In the genomic region with DNA sequence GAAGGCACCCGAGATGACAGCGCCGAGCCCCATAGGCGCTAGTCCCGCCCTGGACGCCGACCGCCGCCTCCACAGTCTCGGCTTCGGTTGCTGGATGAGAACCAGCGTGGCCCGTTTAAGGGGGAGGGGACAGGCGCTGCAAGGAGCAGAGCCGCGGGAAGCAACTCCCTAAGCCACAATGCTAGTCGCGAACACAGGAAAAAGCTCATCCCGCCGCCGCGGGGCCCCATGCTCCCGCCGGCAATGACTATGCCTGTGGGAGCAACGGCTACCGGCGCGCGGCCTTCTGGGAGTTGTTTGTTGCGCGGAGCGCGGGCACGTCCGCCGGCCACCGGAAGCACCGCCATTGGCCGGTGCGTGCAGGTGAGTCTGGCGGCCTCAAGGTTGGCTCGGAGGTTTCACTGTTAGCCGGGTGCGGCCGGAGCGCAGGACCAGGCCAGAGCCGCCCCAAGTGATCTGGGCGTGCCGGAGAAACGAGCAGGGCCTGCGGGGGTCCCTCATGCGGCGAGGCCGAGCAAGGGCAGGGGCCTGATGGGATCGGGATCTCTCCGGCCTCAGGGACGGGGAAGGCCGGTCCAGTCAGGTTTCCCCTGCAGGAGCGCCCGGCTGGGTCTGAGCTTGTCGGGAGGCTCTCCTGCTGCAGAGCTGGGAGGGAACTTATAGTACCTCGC, we compare ENCODE assay signal across 1 cellular context.
TF ChIP-seq lines count a peak whose summit lies in the region.

TSS of gene ZNF544 (plus strand) at position 331 of the 671 bp plus-strand sequence. CDS start 15,110 bp downstream, outside the sequence.

TF ChIP-seq in IMR-90, 13 proteins besides CTCF, POLR2A, EP300 and RAD21 (continued from another document):
- TF ChIP-seq MAZ (IDR thresholded peaks at IDR 0.05; ENCODE audit: borderline replicate concordance, low read depth, low read length) (peak; percentile 10; the same call in 1 of the 2 replicates), MXI1 (IDR thresholded peaks at IDR 0.05; ENCODE audit: borderline replicate concordance, low read depth, low read length) (peak; percentile 58; the same call in 1 of the 2 replicates)
TF ChIP-seq in IMR-90: peak in this region for 2.
